ENCODE assay signal across 28 cellular contexts in genomic region chr13:26406791-26407190, GRCh38.
"Had no signal": no experiment of that assay in that cellular context is flagged by ENCODE, and none has a peak within 500 bp of the region (broad histone marks: within the 10 kb centered on the region; RNA-seq: fewer than 3 reads in every experiment).

No MANE protein-coding gene starts in this region.

- ATAC-seq: left ventricle myocardium superior, sciatic nerve, WTC11 had no signal

- H3K27me3 ChIP-seq: esophagus squamous epithelium, neutrophil, uterus had no signal

- H3K9me3 Mint-ChIP-seq: activated CD4-positive, alpha-beta memory T cell treated with anti-CD3 and anti-CD28 coated beads, Interleukin-2, amount 10 ng/mL, durations not matched to agents 7 days and 5 days; activated CD4-positive, alpha-beta T cell treated with anti-CD3 and anti-CD28 coated beads, Interleukin-2, amount 10 ng/mL, durations not matched to agents 7 days and 5 days; activated T-cell treated with anti-CD3 and anti-CD28 coated beads, Interleukin-2, amount 50 U/mL, for 24 hours; dendritic cell treated with granulocyte-macrophage colony-stimulating factor and Interleukin-4, amounts not matched to agents 40 ng/mL and 50 ng/mL, for 4 days; nephron; stimulated activated naive CD8-positive, alpha-beta T cell treated with anti-CD3 and anti-CD28 coated beads, Interleukin-15, Interleukin-2, amounts not matched to agents 100 ng/mL and 50 ng/mL, for 24 hours; type B pancreatic cell; WTC11 had no signal

- H3K36me3 ChIP-seq: uterus had no signal

- H3K4me1 ChIP-seq: esophagus squamous epithelium, uterus had no signal

- DNase-seq: activated CD4-positive, alpha-beta memory T cell treated with anti-CD3 and anti-CD28 coated beads, Interleukin-2, amount 10 ng/mL, durations not matched to agents 7 days and 5 days; activated CD4-positive, alpha-beta T cell treated with anti-CD3 and anti-CD28 coated beads for 1 hour; activated CD4-positive, alpha-beta T cell treated with anti-CD3 and anti-CD28 coated beads, Interleukin-2, amount 10 ng/mL, durations not matched to agents 7 days and 5 days; activated CD8-positive, alpha-beta memory T cell treated with anti-CD3 and anti-CD28 coated beads, Interleukin-2, amount 50 U/mL, for 48 hours; activated gamma-delta T cell; activated naive CD4-positive, alpha-beta T cell treated with anti-CD3 and anti-CD28 coated beads, Interleukin-2, amount 50 U/mL, for 16 hours; activated T-cell treated with anti-CD3 and anti-CD28 coated beads, Interleukin-2, amount 50 U/mL, for 24 hours; amniotic stem cell; esophagus squamous epithelium; foreskin melanocyte; left ventricle myocardium superior; stimulated activated CD4-positive, alpha-beta T cell treated with anti-CD3 and anti-CD28 coated beads, Interleukin-12 subunit alpha, Interleukin-12 subunit beta, amount 100 ng/mL, for 4 hours; stimulated activated CD4-positive, alpha-beta T cell treated with anti-CD3 and anti-CD28 coated beads, Interleukin-4, amount 100 ng/mL, for 1 hour; T-helper 2 cell; uterus had no signal

- H3K27me3 Mint-ChIP-seq: activated CD4-positive, alpha-beta memory T cell treated with anti-CD3 and anti-CD28 coated beads, Interleukin-2, amount 10 ng/mL, durations not matched to agents 7 days and 5 days; activated CD4-positive, alpha-beta T cell treated with anti-CD3 and anti-CD28 coated beads, Interleukin-2, amount 10 ng/mL, durations not matched to agents 7 days and 5 days; activated T-cell treated with anti-CD3 and anti-CD28 coated beads, Interleukin-2, amount 50 U/mL, for 24 hours; dendritic cell treated with granulocyte-macrophage colony-stimulating factor and Interleukin-4, amounts not matched to agents 40 ng/mL and 50 ng/mL, for 4 days; progenitor cell of endocrine pancreas; stimulated activated naive CD8-positive, alpha-beta T cell treated with anti-CD3 and anti-CD28 coated beads, Interleukin-15, Interleukin-2, amounts not matched to agents 100 ng/mL and 50 ng/mL, for 24 hours; type B pancreatic cell had no signal

- H3K4me3 Mint-ChIP-seq: activated CD4-positive, alpha-beta memory T cell treated with anti-CD3 and anti-CD28 coated beads, Interleukin-2, amount 10 ng/mL, durations not matched to agents 7 days and 5 days; activated CD4-positive, alpha-beta T cell treated with anti-CD3 and anti-CD28 coated beads, Interleukin-2, amount 10 ng/mL, durations not matched to agents 7 days and 5 days; activated T-cell treated with anti-CD3 and anti-CD28 coated beads, Interleukin-2, amount 50 U/mL, for 24 hours; dendritic cell treated with granulocyte-macrophage colony-stimulating factor and Interleukin-4, amounts not matched to agents 40 ng/mL and 50 ng/mL, for 4 days; nephron; stimulated activated naive CD8-positive, alpha-beta T cell treated with anti-CD3 and anti-CD28 coated beads, Interleukin-15, Interleukin-2, amounts not matched to agents 100 ng/mL and 50 ng/mL, for 24 hours; type B pancreatic cell; WTC11 had no signal

- H3K9me3 ChIP-seq: esophagus squamous epithelium, neutrophil, thoracic aorta, uterus had no signal

- H3K27ac Mint-ChIP-seq: activated CD4-positive, alpha-beta memory T cell treated with anti-CD3 and anti-CD28 coated beads, Interleukin-2, amount 10 ng/mL, durations not matched to agents 7 days and 5 days; activated CD4-positive, alpha-beta T cell treated with anti-CD3 and anti-CD28 coated beads, Interleukin-2, amount 10 ng/mL, durations not matched to agents 7 days and 5 days; activated T-cell treated with anti-CD3 and anti-CD28 coated beads, Interleukin-2, amount 50 U/mL, for 24 hours; dendritic cell treated with granulocyte-macrophage colony-stimulating factor and Interleukin-4, amounts not matched to agents 40 ng/mL and 50 ng/mL, for 4 days; nephron; stimulated activated naive CD8-positive, alpha-beta T cell treated with anti-CD3 and anti-CD28 coated beads, Interleukin-15, Interleukin-2, amounts not matched to agents 100 ng/mL and 50 ng/mL, for 24 hours; type B pancreatic cell; WTC11 had no signal

- H3K4me3 ChIP-seq: esophagus squamous epithelium, skin epidermis, thoracic aorta, uterus had no signal

- FAIRE-seq: astrocyte, islet of Langerhans had no signal

- H3K4me1 Mint-ChIP-seq: activated CD4-positive, alpha-beta memory T cell treated with anti-CD3 and anti-CD28 coated beads, Interleukin-2, amount 10 ng/mL, durations not matched to agents 7 days and 5 days; activated CD4-positive, alpha-beta T cell treated with anti-CD3 and anti-CD28 coated beads, Interleukin-2, amount 10 ng/mL, durations not matched to agents 7 days and 5 days; nephron had no signal

- H3K27ac ChIP-seq: epithelial cell of prostate, esophagus squamous epithelium, neutrophil, skin epidermis, thoracic aorta, uterus had no signal
